ENCODE assay signal across 8 cellular contexts in the genomic region with DNA sequence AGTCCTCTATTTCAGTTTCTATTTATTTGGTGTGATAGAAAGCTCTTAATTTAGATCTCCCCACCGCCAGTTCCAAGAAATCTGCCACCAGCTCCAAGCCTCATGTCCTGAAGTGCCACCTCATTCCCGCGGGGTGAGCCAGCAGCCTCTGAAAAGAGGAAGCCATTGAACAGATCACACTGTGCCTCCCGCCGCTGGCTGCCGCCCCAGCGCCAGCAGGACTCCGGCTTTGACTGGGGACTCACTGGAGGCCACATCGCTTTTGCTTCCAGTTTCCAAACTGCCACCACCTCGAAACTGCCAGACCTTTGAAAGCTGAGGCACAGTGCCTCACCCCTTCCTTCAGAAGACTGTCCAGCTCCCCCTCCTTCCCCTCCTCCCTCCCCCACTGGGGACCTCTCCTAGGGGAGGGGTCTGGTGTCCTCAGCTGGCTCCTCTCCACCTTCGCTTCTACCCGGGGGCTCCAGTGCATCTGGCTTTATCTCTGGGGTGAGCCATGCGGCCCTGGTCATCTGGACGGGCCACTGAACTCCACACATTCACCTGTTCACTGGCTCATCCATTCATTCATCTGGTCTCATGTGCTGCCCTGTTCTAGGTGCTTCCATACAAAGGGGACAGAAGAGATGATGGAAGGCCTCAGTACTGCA. TPM values are rescaled to one million over a fixed set of nuclear protein-coding genes. Genes with fewer than 3 reads are reported as not detected.
DNase-seq lines count a peak whose midpoint lies in the region; ATAC-seq and TF ChIP-seq lines count a peak whose summit lies in the region.

No MANE protein-coding gene starts in this region.

- peak overlapping the region; percentile 57 for H3K27ac ChIP-seq in layer of hippocampus (ENCODE audit: low read depth, low read length)
- no peak overlapping the region for H3K27ac ChIP-seq in effector memory CD4-positive, alpha-beta T cell (ENCODE audit: insufficient read depth, low read length, poor library complexity, severe bottlenecking)

- peaks cover 2% of the 10 kb centered on the region for H3K36me3 ChIP-seq in effector memory CD4-positive, alpha-beta T cell (ENCODE audit: control insufficient read depth, insufficient read depth, low read length)

- peaks cover 2% of the 10 kb centered on the region for H3K36me3 Mint-ChIP-seq in activated T-helper 2 cell treated with anti-CD3 and anti-CD28 coated beads, Interferon-gamma antibody, Interleukin-2, Interleukin-4, amounts not matched to agents 10 μg/mL and 5 μg/mL and 100 μg/mL, durations not matched to agents 14 hours and 24 hours and 36 hours (ENCODE audit: low read depth)
- H3K36me3 Mint-ChIP-seq in stimulated activated naive CD8-positive, alpha-beta T cell treated with anti-CD3 and anti-CD28 coated beads, Interleukin-15, Interleukin-2, amounts not matched to agents 100 ng/mL and 50 ng/mL, for 24 hours (ENCODE audit: low read depth) = peaks cover 3% of the 10 kb centered on the region

- no peaks in the 10 kb centered on the region for H3K4me1 ChIP-seq in effector memory CD4-positive, alpha-beta T cell (ENCODE audit: control insufficient read depth, insufficient read depth, low read length, poor library complexity, severe bottlenecking)

- peaks cover 3% of the 10 kb centered on the region for H3K27me3 Mint-ChIP-seq in activated T-helper 2 cell treated with anti-CD3 and anti-CD28 coated beads, Interferon-gamma antibody, Interleukin-2, Interleukin-4, amounts not matched to agents 10 μg/mL and 5 μg/mL and 100 μg/mL, durations not matched to agents 14 hours and 24 hours and 36 hours (ENCODE audit: low read depth)
- H3K27me3 Mint-ChIP-seq in stimulated activated naive CD8-positive, alpha-beta T cell treated with anti-CD3 and anti-CD28 coated beads, Interleukin-15, Interleukin-2, amounts not matched to agents 100 ng/mL and 50 ng/mL, for 24 hours = no peaks in the 10 kb centered on the region

- peak overlapping the region; percentile 26 for H3K4me3 ChIP-seq in GM12875 (ENCODE audit: low read depth, low read length)
- no peak overlapping the region for H3K4me3 ChIP-seq in effector memory CD4-positive, alpha-beta T cell (ENCODE audit: insufficient read depth, low read depth, low read length, poor library complexity, severe bottlenecking)

- H3K4me1 Mint-ChIP-seq in activated T-helper 2 cell treated with anti-CD3 and anti-CD28 coated beads, Interferon-gamma antibody, Interleukin-2, Interleukin-4, amounts not matched to agents 10 μg/mL and 5 μg/mL and 100 μg/mL, durations not matched to agents 14 hours and 24 hours and 36 hours (ENCODE audit: low read depth) = peaks cover 12% of the 10 kb centered on the region
- H3K4me1 Mint-ChIP-seq in stimulated activated naive CD8-positive, alpha-beta T cell treated with anti-CD3 and anti-CD28 coated beads, Interleukin-15, Interleukin-2, amounts not matched to agents 100 ng/mL and 50 ng/mL, for 24 hours (ENCODE audit: low read depth) = peaks cover 14% of the 10 kb centered on the region

- peak overlapping the region; percentile 77 for H3K27ac Mint-ChIP-seq in activated T-helper 2 cell treated with anti-CD3 and anti-CD28 coated beads, Interferon-gamma antibody, Interleukin-2, Interleukin-4, amounts not matched to agents 10 μg/mL and 5 μg/mL and 100 μg/mL, durations not matched to agents 14 hours and 24 hours and 36 hours
- H3K27ac Mint-ChIP-seq in stimulated activated naive CD8-positive, alpha-beta T cell treated with anti-CD3 and anti-CD28 coated beads, Interleukin-15, Interleukin-2, amounts not matched to agents 100 ng/mL and 50 ng/mL, for 24 hours = peak overlapping the region; percentile 77

- peaks cover 4% of the 10 kb centered on the region for H3K9me3 Mint-ChIP-seq in activated T-helper 2 cell treated with anti-CD3 and anti-CD28 coated beads, Interferon-gamma antibody, Interleukin-2, Interleukin-4, amounts not matched to agents 10 μg/mL and 5 μg/mL and 100 μg/mL, durations not matched to agents 14 hours and 24 hours and 36 hours
- no peaks in the 10 kb centered on the region for H3K9me3 Mint-ChIP-seq in stimulated activated naive CD8-positive, alpha-beta T cell treated with anti-CD3 and anti-CD28 coated beads, Interleukin-15, Interleukin-2, amounts not matched to agents 100 ng/mL and 50 ng/mL, for 24 hours

- no peaks in the 10 kb centered on the region for H3K27me3 ChIP-seq in layer of hippocampus (ENCODE audit: control insufficient read depth, insufficient read depth, low read length)
- H3K27me3 ChIP-seq in effector memory CD4-positive, alpha-beta T cell (replicated peaks; ENCODE audit: control insufficient read depth, insufficient read depth, low read length, poor library complexity, severe bottlenecking) = no peaks in the 10 kb centered on the region

- H3K9me3 ChIP-seq in effector memory CD4-positive, alpha-beta T cell (ENCODE audit: control insufficient read depth, low read length) = no peaks in the 10 kb centered on the region

- H3K4me3 Mint-ChIP-seq in activated T-helper 2 cell treated with anti-CD3 and anti-CD28 coated beads, Interferon-gamma antibody, Interleukin-2, Interleukin-4, amounts not matched to agents 10 μg/mL and 5 μg/mL and 100 μg/mL, durations not matched to agents 14 hours and 24 hours and 36 hours (ENCODE audit: low read depth) = peak overlapping the region; percentile 43
- H3K4me3 Mint-ChIP-seq in stimulated activated naive CD8-positive, alpha-beta T cell treated with anti-CD3 and anti-CD28 coated beads, Interleukin-15, Interleukin-2, amounts not matched to agents 100 ng/mL and 50 ng/mL, for 24 hours = peak overlapping the region; percentile 58

- intact Hi-C loops in activated T-helper 2 cell treated with anti-CD3 and anti-CD28 coated beads, Interferon-gamma antibody, Interleukin-2, Interleukin-4, amounts not matched to agents 10 μg/mL and 5 μg/mL and 100 μg/mL, durations not matched to agents 14 hours and 24 hours and 36 hours (cut with micrococcal nuclease) = no loop called here

- DNase-seq in HT-29 (ENCODE audit: low spot score) (peak; percentile 1), NCI-H1436 (lab: John Stamatoyannopoulos, UW) (no peak)
- DNase-seq in activated T-helper 2 cell treated with anti-CD3 and anti-CD28 coated beads, Interferon-gamma antibody, Interleukin-2, Interleukin-4, amounts not matched to agents 10 μg/mL and 5 μg/mL and 100 μg/mL, durations not matched to agents 14 hours and 24 hours and 36 hours (ENCODE audit: low spot score) = peak; percentile 23
- no peak for DNase-seq in effector memory CD4-positive, alpha-beta T cell

- ATAC-seq in GM21367 (IDR thresholded peaks at IDR 0.05; ENCODE audit: unreplicated experiment) = peak; percentile 51

- no peak for TF ChIP-seq CTCF in GM12875 (IDR thresholded peaks at IDR 0.05; ENCODE audit: borderline replicate concordance, insufficient read depth, low read depth, low read length)

RNA-seq across cellular contexts. Expression of a gene that starts 59.0 kb away (rescaled TPM):
- 38.6 and 47.9 TPM in 2 replicates for total RNA-seq in HT-29 (2014; rRNA removed; shearing (Covaris generic))
- total RNA-seq in activated T-helper 2 cell treated with anti-CD3 and anti-CD28 coated beads, Interferon-gamma antibody, Interleukin-2, Interleukin-4, amounts not matched to agents 10 μg/mL and 5 μg/mL and 100 μg/mL, durations not matched to agents 14 hours and 24 hours and 36 hours = 58.0 and 59.4 TPM in 2 replicates

Comparison
In these comparisons a context has a peak if more than half of its experiments do, and no peak if none do; other contexts are left out.
1. DNase-seq: peak in HT-29 (single experiment) and activated T-helper 2 cell treated with anti-CD3 and anti-CD28 coated beads, Interferon-gamma antibody, Interleukin-2, Interleukin-4, amounts not matched to agents 10 μg/mL and 5 μg/mL and 100 μg/mL, durations not matched to agents 14 hours and 24 hours and 36 hours (single experiment); none in NCI-H1436 (single experiment) and effector memory CD4-positive, alpha-beta T cell (0 of 3).